36 cellular contexts compared by ENCODE assay signal in genomic region chr1:5628416-5628815, GRCh38.
"Had no signal": no experiment of that assay in that cellular context is flagged by ENCODE, and none has a peak within 500 bp of the region (broad histone marks: within the 10 kb centered on the region; RNA-seq: fewer than 3 reads in every experiment).

No MANE protein-coding gene starts in this region.

- ATAC-seq: activated CD8-positive, alpha-beta T cell treated with anti-CD3 and anti-CD28 coated beads for 36 hours; activated naive CD4-positive, alpha-beta T cell treated with anti-CD3 and anti-CD28 coated beads, Interleukin-2, amount 50 U/mL, for 72 hours; activated T-cell treated with anti-CD3 and anti-CD28 coated beads, Interleukin-2, amount 50 U/mL, for 4 hours; activated T-cell treated with anti-CD3 and anti-CD28 coated beads, Interleukin-2, amount 50 U/mL, for 72 hours; activated T-helper 17 cell treated with anti-CD3 and anti-CD28 coated beads, Interleukin-2, amount 50 U/mL, for 72 hours; body of pancreas had no signal

- H3K9me3 ChIP-seq: adrenal gland, body of pancreas, breast epithelium had no signal

- H3K27ac ChIP-seq: adrenal gland, body of pancreas, brain microvascular endothelial cell, breast epithelium, VCaP had no signal

- H3K4me1 ChIP-seq: adrenal gland, body of pancreas, breast epithelium had no signal

- DNase-seq: activated B cell treated with CpG ODN at 0.5 μM for 24 hours; activated CD4-positive, alpha-beta memory T cell treated with anti-CD3 and anti-CD28 coated beads for 36 hours; activated CD4-positive, alpha-beta T cell treated with anti-CD3 and anti-CD28 coated beads for 4 hours; activated CD4-positive, alpha-beta T cell treated with anti-CD3 and anti-CD28 coated beads, Interleukin-2, amount 10 ng/mL, durations not matched to agents 24 days and 14 days; activated CD4-positive, alpha-beta T cell treated with anti-CD3 and anti-CD28 coated beads, Interleukin-2, amount 50 U/mL, for 1 hour; activated CD4-positive, alpha-beta T cell treated with anti-CD3 and anti-CD28 coated beads, Interleukin-2, amount 50 U/mL, for 4 hours; activated CD4-positive, CD25-positive, alpha-beta regulatory T cell treated with anti-CD3 and anti-CD28 coated beads, Interleukin-2, amount 50 U/mL, for 72 hours; activated CD8-positive, alpha-beta memory T cell treated with anti-CD3 and anti-CD28 coated beads, Interleukin-2, amount 50 U/mL, for 4 hours; activated CD8-positive, alpha-beta T cell treated with anti-CD3 and anti-CD28 coated beads for 36 hours; activated effector memory CD4-positive, alpha-beta T cell treated with anti-CD3 and anti-CD28 coated beads, Interleukin-2, amount 50 U/mL, for 16 hours; activated gamma-delta T cell treated with Interleukin-2 at 50 U/mL for 16 hours; activated naive CD4-positive, alpha-beta T cell; activated naive CD4-positive, alpha-beta T cell treated with anti-CD3 and anti-CD28 coated beads for 36 hours; activated naive CD4-positive, alpha-beta T cell treated with anti-CD3 and anti-CD28 coated beads, Interleukin-2, amount 50 U/mL, for 16 hours; activated naive CD8-positive, alpha-beta T cell treated with anti-CD3 and anti-CD28 coated beads for 36 hours; activated T-cell treated with anti-CD3 and anti-CD28 coated beads for 4 hours; activated T-cell treated with anti-CD3 and anti-CD28 coated beads, Interleukin-2, amount 50 U/mL, for 1 hour; activated T-cell treated with anti-CD3 and anti-CD28 coated beads, Interleukin-2, amount 50 U/mL, for 4 hours; activated T-cell treated with anti-CD3 and anti-CD28 coated beads, Interleukin-2, amount 50 U/mL, for 72 hours; adrenal gland; amniotic stem cell; aorta; body of pancreas; brain microvascular endothelial cell; central memory CD4-positive, alpha-beta T cell; SW 1271; T-helper 1 cell; T-helper 2 cell; T-helper 9 cell had no signal

- H3K4me3 ChIP-seq: adrenal gland, body of pancreas, breast epithelium had no signal

- H3K36me3 ChIP-seq: adrenal gland, brain microvascular endothelial cell, breast epithelium had no signal

- H3K27me3 Mint-ChIP-seq: activated B cell treated with CpG ODN at 0.5 μM for 24 hours had no signal

- H3K27me3 ChIP-seq: adrenal gland, body of pancreas, brain microvascular endothelial cell had no signal

- H3K9me3 Mint-ChIP-seq: activated CD4-positive, alpha-beta memory T cell treated with anti-CD3 and anti-CD28 coated beads for 36 hours; activated CD4-positive, alpha-beta T cell treated with anti-CD3 and anti-CD28 coated beads, Interleukin-2, amount 10 ng/mL, durations not matched to agents 24 days and 14 days; activated CD8-positive, alpha-beta T cell treated with anti-CD3 and anti-CD28 coated beads for 36 hours; activated naive CD4-positive, alpha-beta T cell treated with anti-CD3 and anti-CD28 coated beads for 36 hours; activated naive CD4-positive, alpha-beta T cell treated with anti-CD3 and anti-CD28 coated beads, Interleukin-2, amount 50 U/mL, for 72 hours; activated naive CD8-positive, alpha-beta T cell treated with anti-CD3 and anti-CD28 coated beads for 36 hours; activated T-cell treated with anti-CD3 and anti-CD28 coated beads, Interleukin-2, amount 50 U/mL, for 4 hours; activated T-cell treated with anti-CD3 and anti-CD28 coated beads, Interleukin-2, amount 50 U/mL, for 72 hours; activated T-helper 1 cell treated with anti-CD3 and anti-CD28 coated beads, Interleukin-12 subunit alpha, Interleukin-12 subunit beta, Interleukin-2, Interleukin-4 antibody, amounts not matched to agents 30 ng/mL and 10 ng/mL and 1 ng/mL, durations not matched to agents 14 hours and 24 hours and 36 hours; activated T-helper 17 cell treated with anti-CD3 and anti-CD28 coated beads, Interleukin-2, amount 50 U/mL, for 72 hours; T-helper 1 cell treated with Interleukin-12 subunit alpha and Interleukin-12 subunit beta and Interleukin-4 antibody, amounts not matched to agents 30 μg/mL and 1 μg/mL, for 36 hours; T-helper 2 cell treated with Interferon-gamma antibody and Interleukin-4, amounts not matched to agents 5 μg/mL and 100 μg/mL, for 36 hours had no signal

- H3K27ac Mint-ChIP-seq: activated B cell treated with CpG ODN at 0.5 μM for 24 hours; activated CD4-positive, alpha-beta memory T cell treated with anti-CD3 and anti-CD28 coated beads for 36 hours; activated CD4-positive, alpha-beta T cell treated with anti-CD3 and anti-CD28 coated beads, Interleukin-2, amount 10 ng/mL, durations not matched to agents 24 days and 14 days; activated CD8-positive, alpha-beta T cell treated with anti-CD3 and anti-CD28 coated beads for 36 hours; activated naive CD4-positive, alpha-beta T cell treated with anti-CD3 and anti-CD28 coated beads for 36 hours; activated naive CD4-positive, alpha-beta T cell treated with anti-CD3 and anti-CD28 coated beads, Interleukin-2, amount 50 U/mL, for 72 hours; activated naive CD8-positive, alpha-beta T cell treated with anti-CD3 and anti-CD28 coated beads for 36 hours; activated T-cell treated with anti-CD3 and anti-CD28 coated beads, Interleukin-2, amount 50 U/mL, for 72 hours; activated T-helper 1 cell treated with anti-CD3 and anti-CD28 coated beads, Interleukin-12 subunit alpha, Interleukin-12 subunit beta, Interleukin-2, Interleukin-4 antibody, amounts not matched to agents 30 ng/mL and 10 ng/mL and 1 ng/mL, durations not matched to agents 14 hours and 24 hours and 36 hours; activated T-helper 17 cell treated with anti-CD3 and anti-CD28 coated beads, Interleukin-2, amount 50 U/mL, for 72 hours; T-helper 1 cell treated with Interleukin-12 subunit alpha and Interleukin-12 subunit beta and Interleukin-4 antibody, amounts not matched to agents 30 μg/mL and 1 μg/mL, for 36 hours; T-helper 2 cell treated with Interferon-gamma antibody and Interleukin-4, amounts not matched to agents 5 μg/mL and 100 μg/mL, for 36 hours had no signal

- H3K4me3 Mint-ChIP-seq: activated B cell treated with CpG ODN at 0.5 μM for 24 hours; activated CD4-positive, alpha-beta memory T cell treated with anti-CD3 and anti-CD28 coated beads for 36 hours; activated CD4-positive, alpha-beta T cell treated with anti-CD3 and anti-CD28 coated beads, Interleukin-2, amount 10 ng/mL, durations not matched to agents 24 days and 14 days; activated CD8-positive, alpha-beta T cell treated with anti-CD3 and anti-CD28 coated beads for 36 hours; activated naive CD4-positive, alpha-beta T cell treated with anti-CD3 and anti-CD28 coated beads for 36 hours; activated naive CD8-positive, alpha-beta T cell treated with anti-CD3 and anti-CD28 coated beads for 36 hours; activated T-cell treated with anti-CD3 and anti-CD28 coated beads, Interleukin-2, amount 50 U/mL, for 4 hours; activated T-cell treated with anti-CD3 and anti-CD28 coated beads, Interleukin-2, amount 50 U/mL, for 72 hours; activated T-helper 1 cell treated with anti-CD3 and anti-CD28 coated beads, Interleukin-12 subunit alpha, Interleukin-12 subunit beta, Interleukin-2, Interleukin-4 antibody, amounts not matched to agents 30 ng/mL and 10 ng/mL and 1 ng/mL, durations not matched to agents 14 hours and 24 hours and 36 hours; activated T-helper 17 cell treated with anti-CD3 and anti-CD28 coated beads, Interleukin-2, amount 50 U/mL, for 72 hours; T-helper 1 cell treated with Interleukin-12 subunit alpha and Interleukin-12 subunit beta and Interleukin-4 antibody, amounts not matched to agents 30 μg/mL and 1 μg/mL, for 36 hours; T-helper 2 cell treated with Interferon-gamma antibody and Interleukin-4, amounts not matched to agents 5 μg/mL and 100 μg/mL, for 36 hours had no signal

- H3K4me1 Mint-ChIP-seq: activated B cell treated with CpG ODN at 0.5 μM for 24 hours; activated CD4-positive, alpha-beta T cell treated with anti-CD3 and anti-CD28 coated beads, Interleukin-2, amount 10 ng/mL, durations not matched to agents 24 days and 14 days; activated naive CD8-positive, alpha-beta T cell treated with anti-CD3 and anti-CD28 coated beads for 36 hours; activated T-helper 17 cell treated with anti-CD3 and anti-CD28 coated beads, Interleukin-2, amount 50 U/mL, for 72 hours had no signal

- H3K36me3 Mint-ChIP-seq: activated CD4-positive, alpha-beta memory T cell treated with anti-CD3 and anti-CD28 coated beads for 36 hours; activated naive CD4-positive, alpha-beta T cell treated with anti-CD3 and anti-CD28 coated beads, Interleukin-2, amount 50 U/mL, for 72 hours; activated naive CD8-positive, alpha-beta T cell treated with anti-CD3 and anti-CD28 coated beads for 36 hours had no signal
